21 cellular contexts compared by ENCODE assay signal in genomic region chr14:35133542-35134328, GRCh38. TPM values are rescaled to one million over a fixed set of nuclear protein-coding genes. Genes with fewer than 3 reads are reported as not detected.
DNase-seq lines count a peak whose midpoint lies in the region; ATAC-seq, FAIRE-seq and TF ChIP-seq lines count a peak whose summit lies in the region.
"Had no signal": no experiment of that assay in that cellular context is flagged by ENCODE, and none has a peak within 500 bp of the region (broad histone marks: within the 10 kb centered on the region; RNA-seq: fewer than 3 reads in every experiment).

No MANE protein-coding gene starts in this region.

- peaks cover 10% of the 10 kb centered on the region; the same call in 1 of the 2 replicates for H3K36me3 ChIP-seq in Loucy (ENCODE audit: insufficient read depth, low read length)

- H3K9me3 Mint-ChIP-seq in activated CD4-positive, alpha-beta T cell treated with anti-CD3 and anti-CD28 coated beads for 36 hours (ENCODE audit: low read depth): no peaks in the 10 kb centered on the region
- H3K9me3 Mint-ChIP-seq in progenitor cell of endocrine pancreas (ENCODE audit: low read depth): no peaks in the 10 kb centered on the region

- H3K27me3 Mint-ChIP-seq in activated CD4-positive, alpha-beta T cell treated with anti-CD3 and anti-CD28 coated beads for 36 hours: no peaks in the 10 kb centered on the region
- H3K27me3 Mint-ChIP-seq in progenitor cell of endocrine pancreas: no peaks in the 10 kb centered on the region
- H3K27me3 Mint-ChIP-seq: memory B cell had no signal

- H3F3A ChIP-seq in Loucy (ENCODE audit: low read depth): no peaks in the 10 kb centered on the region

- H3K4me3 Mint-ChIP-seq in activated CD4-positive, alpha-beta T cell treated with anti-CD3 and anti-CD28 coated beads for 36 hours: no peak overlapping the region
- H3K4me3 Mint-ChIP-seq in progenitor cell of endocrine pancreas (ENCODE audit: low read depth): no peak overlapping the region
- H3K4me3 Mint-ChIP-seq: memory B cell, nephron progenitor cell had no signal

- H3K4me1 Mint-ChIP-seq in activated CD4-positive, alpha-beta T cell treated with anti-CD3 and anti-CD28 coated beads for 36 hours: peaks cover 20% of the 10 kb centered on the region
- no peaks in the 10 kb centered on the region for H3K4me1 Mint-ChIP-seq in progenitor cell of endocrine pancreas (ENCODE audit: low read depth)
- H3K4me1 Mint-ChIP-seq: nephron progenitor cell had no signal

- no peaks in the 10 kb centered on the region for H3K9me3 ChIP-seq in Loucy (ENCODE audit: insufficient read depth, low read depth, low read length)
- H3K9me3 ChIP-seq: suprapubic skin had no signal

- intact Hi-C loops in activated CD4-positive, alpha-beta T cell treated with anti-CD3 and anti-CD28 coated beads for 36 hours (cut with DNase I, micrococcal nuclease): no loop called here
- intact Hi-C loops in dorsolateral prefrontal cortex (cut with DNase I): loop anchor here in 1 of 2 donors (10.0 kb wide), 1 partner anchor 681 kb away; no protein-coding TSS in a partner anchor

- peaks cover 30% of the 10 kb centered on the region for H3K36me3 Mint-ChIP-seq in activated CD4-positive, alpha-beta T cell treated with anti-CD3 and anti-CD28 coated beads for 36 hours (ENCODE audit: low read depth)
- H3K36me3 Mint-ChIP-seq in progenitor cell of endocrine pancreas (ENCODE audit: insufficient read depth): peaks cover 21% of the 10 kb centered on the region

- FAIRE-seq in urothelium cell line (lab: Jason Lieb, UNC): no peak
- FAIRE-seq: A549 had no signal

- POLR2A ChIA-PET in activated CD4-positive, alpha-beta T cell treated with anti-CD3 and anti-CD28 coated beads for 36 hours (lab: Charles Lee): interaction anchor here (0.6 to 0.8 kb wide), 2 partner anchors 283 to 653 kb away, joined by 3 to 4 read pairs; no protein-coding TSS in a partner anchor

- H3K4me3 ChIP-seq in Loucy (ENCODE audit: low read length, poor library complexity, severe bottlenecking): no peak overlapping the region
- no peak overlapping the region for H3K4me3 ChIP-seq in dorsolateral prefrontal cortex
- H3K4me3 ChIP-seq: A549, smooth muscle cell, suprapubic skin had no signal

- no peak overlapping the region for H2AFZ ChIP-seq in Loucy (ENCODE audit: low read length)

- peak overlapping the region; percentile 30 for H3K4me2 ChIP-seq in Loucy (ENCODE audit: low read depth, low read length, poor library complexity, severe bottlenecking)
- H3K4me2 ChIP-seq: A549, smooth muscle cell had no signal

- peaks cover 42% of the 10 kb centered on the region for H3K79me2 ChIP-seq in Loucy (ENCODE audit: insufficient read depth, low read length)

- H3K4me1 ChIP-seq in Loucy (ENCODE audit: insufficient read depth, low read length, poor library complexity, severe bottlenecking): no peaks in the 10 kb centered on the region
- H3K4me1 ChIP-seq: A549 had no signal

- H3K27ac ChIP-seq in dorsolateral prefrontal cortex: peak overlapping the region in 34 of 59 donors; percentile 6 to 87 (median 70)
- H3K27ac ChIP-seq: A549, suprapubic skin had no signal

- ATAC-seq in activated CD4-positive, alpha-beta T cell treated with anti-CD3 and anti-CD28 coated beads for 36 hours: no peak
- no peak for ATAC-seq in HG03521 (IDR thresholded peaks at IDR 0.05; ENCODE audit: unreplicated experiment)
- no peak for ATAC-seq in HG02678 (IDR thresholded peaks at IDR 0.05; ENCODE audit: unreplicated experiment)
- ATAC-seq: Panc1 had no signal

- H3K9ac ChIP-seq in Loucy (ENCODE audit: low read depth, low read length, poor library complexity, severe bottlenecking): no peak overlapping the region

- TF ChIP-seq CTCF in Loucy (conservative IDR thresholded peaks at IDR 0.05; ENCODE audit: low read length): no peak; the same call in 1 of the 2 replicates
- peak in 1 of 56 donors; percentile 17 for TF ChIP-seq CTCF in dorsolateral prefrontal cortex (IDR thresholded peaks at IDR 0.05 in 54 of 56, conservative IDR thresholded peaks at IDR 0.05 in 2 of 56; ENCODE audit: low read depth in 1 of 56, partially characterized antibody in 56 of 56)
- TF ChIP-seq CTCF in progenitor cell of endocrine pancreas (IDR thresholded peaks at IDR 0.05; ENCODE audit: unreplicated experiment): no peak

- peaks cover 3% of the 10 kb centered on the region for H4K20me1 ChIP-seq in Loucy (ENCODE audit: insufficient read depth, low read length, poor library complexity, severe bottlenecking)

- no peaks in the 10 kb centered on the region for H3K9me2 ChIP-seq in Loucy (replicated peaks; ENCODE audit: low read depth, low read length)

- H3K27me3 ChIP-seq in Loucy (ENCODE audit: insufficient read depth, low read length, poor library complexity, severe bottlenecking): no peaks in the 10 kb centered on the region
- H3K27me3 ChIP-seq in dorsolateral prefrontal cortex: no peaks in the 10 kb centered on the region
- H3K27me3 ChIP-seq: suprapubic skin had no signal

- CTCF ChIA-PET in activated CD4-positive, alpha-beta T cell treated with anti-CD3 and anti-CD28 coated beads for 36 hours (lab: Charles Lee): interaction anchor here (0.6 to 16.5 kb wide), 5 partner anchors 9 to 282 kb away, joined by 3 to 260 read pairs (median 3); partner anchors contain the start of gene PRORP

- H3K27ac Mint-ChIP-seq in activated CD4-positive, alpha-beta T cell treated with anti-CD3 and anti-CD28 coated beads for 36 hours: peak overlapping the region; percentile 1
- peak overlapping the region; percentile 84 for H3K27ac Mint-ChIP-seq in progenitor cell of endocrine pancreas
- H3K27ac Mint-ChIP-seq: memory B cell, nephron progenitor cell had no signal

- DNase-seq in activated CD4-positive, alpha-beta T cell treated with anti-CD3 and anti-CD28 coated beads for 36 hours: no peak
- DNase-seq in activated CD4-positive, alpha-beta T cell treated with anti-CD3 and anti-CD28 coated beads for 48 hours: no peak
- DNase-seq in dorsolateral prefrontal cortex: no peak
- no peak for DNase-seq in progenitor cell of endocrine pancreas (ENCODE audit: low spot score, unreplicated experiment)
- DNase-seq in urothelium cell line (ENCODE audit: low spot score): no peak
- DNase-seq: activated CD4-positive, alpha-beta T cell treated with anti-CD3 and anti-CD28 coated beads, Interleukin-2, amount 50 U/mL, for 4 hours; amniotic stem cell; GOT3; hippocampal formation; NCI-H1436; NCI-H82; nephron progenitor cell; stimulated activated CD4-positive, alpha-beta T cell treated with anti-CD3 and anti-CD28 coated beads, Interleukin-4, amount 100 ng/mL, for 24 hours had no signal

RNA-seq across cellular contexts. Expression of gene PRORP, which starts 11.4 kb away (rescaled TPM):
- 10 to 100 TPM; 37.3 to 51.1 TPM for total RNA-seq in activated CD4-positive, alpha-beta T cell treated with anti-CD3 and anti-CD28 coated beads for 36 hours
- total RNA-seq in dorsolateral prefrontal cortex (10 to 100 TPM; 13.9 to 33.4 (median 22.8) TPM), progenitor cell of endocrine pancreas (40.2 and 50.9 TPM in 2 replicates)

RNA-seq across cellular contexts. Expression of gene PPP2R3C, which starts 11.9 kb away (rescaled TPM):
- total RNA-seq in activated CD4-positive, alpha-beta T cell treated with anti-CD3 and anti-CD28 coated beads for 36 hours: 10 to 100 TPM; 43.8 to 53.5 TPM
- total RNA-seq in dorsolateral prefrontal cortex (10 to 100 TPM; 24.5 to 46.9 (median 33.9) TPM), progenitor cell of endocrine pancreas (39.9 and 47.1 TPM in 2 replicates)
